In genomic region chr4:163748474-163748873, GRCh38 we compare ENCODE assay signal across 15 cellular contexts.
DNase-seq lines count a peak whose midpoint lies in the region; ATAC-seq and TF ChIP-seq lines count a peak whose summit lies in the region.
"Had no signal": no experiment of that assay in that cellular context is flagged by ENCODE, and none has a peak within 500 bp of the region (broad histone marks: within the 10 kb centered on the region; RNA-seq: fewer than 3 reads in every experiment).

No MANE protein-coding gene starts in this region.

- H3K27me3 ChIP-seq in colonic mucosa, result no peaks in the 10 kb centered on the region
- H3K27me3 ChIP-seq: sigmoid colon had no signal

- no peaks in the 10 kb centered on the region for H3K4me1 ChIP-seq in colonic mucosa
- H3K4me1 ChIP-seq: sigmoid colon had no signal

- TF ChIP-seq CTCF in colonic mucosa (IDR thresholded peaks at IDR 0.05), result no peak
- TF ChIP-seq CTCF in endothelial cell (IDR thresholded peaks at IDR 0.05; ENCODE audit: unreplicated experiment), result no peak

- H3K4me3 ChIP-seq in colonic mucosa, result no peak overlapping the region
- H3K4me3 ChIP-seq: PC-9, sigmoid colon had no signal

- H3K9ac ChIP-seq in colonic mucosa (ENCODE audit: low read depth in 2 of 2, low read length in 2 of 2), result no peak overlapping the region

- H3K27me3 Mint-ChIP-seq in natural killer cell treated with Interleukin-12 subunit alpha and Interleukin-12 subunit beta and Interleukin-15 and Interleukin-18, amount 100 ng/mL, for 72 hours, result no peaks in the 10 kb centered on the region
- H3K27me3 Mint-ChIP-seq in endothelial cell (ENCODE audit: unreplicated experiment), result no peaks in the 10 kb centered on the region
- H3K27me3 Mint-ChIP-seq: CD4-positive, CD25-positive, alpha-beta regulatory T cell had no signal

- ATAC-seq in natural killer cell treated with Interleukin-12 subunit alpha and Interleukin-12 subunit beta and Interleukin-15 and Interleukin-18, amount 100 ng/mL, for 72 hours, result no peak
- ATAC-seq: left cardiac atrium had no signal

- H3K36me3 ChIP-seq in colonic mucosa, result no peaks in the 10 kb centered on the region
- H3K36me3 ChIP-seq: sigmoid colon had no signal

- H3K27ac ChIP-seq in epithelial cell of prostate (no peak overlapping the region), colonic mucosa (no peak overlapping the region)
- H3K27ac ChIP-seq: PC-9, sigmoid colon, VCaP had no signal

- H3K27ac Mint-ChIP-seq in natural killer cell treated with Interleukin-12 subunit alpha and Interleukin-12 subunit beta and Interleukin-15 and Interleukin-18, amount 100 ng/mL, for 72 hours, result no peak overlapping the region
- no peak overlapping the region for H3K27ac Mint-ChIP-seq in endothelial cell (ENCODE audit: unreplicated experiment)
- H3K27ac Mint-ChIP-seq: CD4-positive, CD25-positive, alpha-beta regulatory T cell; nephron had no signal

- no peak overlapping the region for H3K4me3 Mint-ChIP-seq in natural killer cell treated with Interleukin-12 subunit alpha and Interleukin-12 subunit beta and Interleukin-15 and Interleukin-18, amount 100 ng/mL, for 72 hours
- H3K4me3 Mint-ChIP-seq in endothelial cell (ENCODE audit: unreplicated experiment), result no peak overlapping the region
- H3K4me3 Mint-ChIP-seq: CD4-positive, CD25-positive, alpha-beta regulatory T cell; nephron had no signal

- H3K9me3 Mint-ChIP-seq in natural killer cell treated with Interleukin-12 subunit alpha and Interleukin-12 subunit beta and Interleukin-15 and Interleukin-18, amount 100 ng/mL, for 72 hours, result no peaks in the 10 kb centered on the region
- H3K9me3 Mint-ChIP-seq in endothelial cell (ENCODE audit: unreplicated experiment), result no peaks in the 10 kb centered on the region

- no peaks in the 10 kb centered on the region for H3K4me1 Mint-ChIP-seq in natural killer cell treated with Interleukin-12 subunit alpha and Interleukin-12 subunit beta and Interleukin-15 and Interleukin-18, amount 100 ng/mL, for 72 hours (ENCODE audit: low read depth in 2 of 2)
- H3K4me1 Mint-ChIP-seq in endothelial cell (ENCODE audit: unreplicated experiment), result no peaks in the 10 kb centered on the region
- H3K4me1 Mint-ChIP-seq: CD4-positive, CD25-positive, alpha-beta regulatory T cell; nephron had no signal

- no peaks in the 10 kb centered on the region for H3K9me3 ChIP-seq in colonic mucosa
- H3K9me3 ChIP-seq: sigmoid colon had no signal

- H3K36me3 Mint-ChIP-seq in natural killer cell treated with Interleukin-12 subunit alpha and Interleukin-12 subunit beta and Interleukin-15 and Interleukin-18, amount 100 ng/mL, for 72 hours, result no peaks in the 10 kb centered on the region
- H3K36me3 Mint-ChIP-seq in endothelial cell (ENCODE audit: low read depth, unreplicated experiment), result no peaks in the 10 kb centered on the region
- H3K36me3 Mint-ChIP-seq: CD4-positive, CD25-positive, alpha-beta regulatory T cell had no signal

- intact Hi-C loops in colonic mucosa (cut with DNase I), result no loop called here

- DNase-seq in D341Med (ENCODE audit: low spot score), result peak; percentile 61
- DNase-seq in Kasumi-1 (lab: John Stamatoyannopoulos, UW), result peak; percentile 17 to 22
- DNase-seq in NCI-H748 treated with DMSO at 0.1 percent for 48 hours (lab: John Stamatoyannopoulos, UW), result peak; percentile 89
- DNase-seq in epithelial cell of prostate (ENCODE audit: low read depth, low spot score), result peak; percentile 22
- DNase-seq in colonic mucosa, result no peak
- no peak for DNase-seq in natural killer cell treated with Interleukin-12 subunit alpha and Interleukin-12 subunit beta and Interleukin-15 and Interleukin-18, amount 100 ng/mL, for 72 hours (ENCODE audit: low spot score)
- no peak for DNase-seq in endothelial cell (ENCODE audit: low spot score)
- DNase-seq in GOT3 (lab: John Stamatoyannopoulos, UW), result no peak
- DNase-seq: activated CD8-positive, alpha-beta memory T cell treated with anti-CD3 and anti-CD28 coated beads, Interleukin-2, amount 50 U/mL, for 4 hours; CD4-positive, CD25-positive, alpha-beta regulatory T cell; left cardiac atrium; sigmoid colon had no signal

Comparison
In these comparisons a context has a peak if more than half of its experiments do, and no peak if none do; other contexts are left out.
1. DNase-seq: peak in D341Med (single experiment), Kasumi-1 (2 of 2), NCI-H748 treated with DMSO at 0.1 percent for 48 hours (single experiment) and epithelial cell of prostate (single experiment); none in colonic mucosa (single experiment), natural killer cell treated with Interleukin-12 subunit alpha and Interleukin-12 subunit beta and Interleukin-15 and Interleukin-18, amount 100 ng/mL, for 72 hours (single experiment), endothelial cell (single experiment) and GOT3 (single experiment).